ENCODE assay signal across 14 cellular contexts in the genomic region with DNA sequence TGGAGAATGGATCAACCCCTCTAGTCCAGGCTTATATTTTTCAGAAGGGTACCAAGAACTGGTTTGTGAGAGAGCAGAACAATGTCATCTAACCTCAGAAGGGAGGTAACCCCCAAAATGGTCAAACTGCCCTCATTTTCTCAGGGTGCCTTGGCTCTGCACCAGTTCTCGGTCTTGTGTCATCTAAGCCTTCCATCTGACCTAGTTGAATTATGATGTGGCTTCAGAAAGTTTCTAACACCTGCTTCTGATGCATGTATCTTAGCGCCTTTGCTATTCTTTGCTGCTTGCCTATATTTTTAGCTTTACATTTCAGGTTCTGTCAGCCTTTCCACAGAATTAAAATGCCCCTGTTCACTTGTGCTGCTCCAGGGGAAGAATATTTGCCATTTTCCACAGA.
A peak's percentile ranks its signal among the peaks of the same experiment; 100 is the strongest.
DNase-seq lines count a peak whose midpoint lies in the region; ATAC-seq and TF ChIP-seq lines count a peak whose summit lies in the region.
"Had no signal": no experiment of that assay in that cellular context is flagged by ENCODE, and none has a peak within 500 bp of the region (broad histone marks: within the 10 kb centered on the region; RNA-seq: fewer than 3 reads in every experiment).

No MANE protein-coding gene starts in this region.

- peak; percentile 55 for DNase-seq in GM13977 (ENCODE audit: low spot score)
- DNase-seq in mesenteric fat pad (ENCODE audit: low spot score), result no peak
- DNase-seq in NOMO-1 (lab: John Stamatoyannopoulos, UW; ENCODE audit: unreplicated experiment in 2 of 2), result no peak
- no peak for DNase-seq in NCI-H146 treated with DMSO at 0.1 percent for 48 hours (lab: John Stamatoyannopoulos, UW; ENCODE audit: unreplicated experiment)
- DNase-seq: activated CD4-positive, alpha-beta T cell treated with anti-CD3 and anti-CD28 coated beads, Interleukin-2, amount 50 U/mL, for 1 hour; activated gamma-delta T cell; IMR-90; NCI-H1436; NCI-H526 treated with DMSO at 0.1 percent for 48 hours had no signal

- ATAC-seq in GM19438 (IDR thresholded peaks at IDR 0.05; ENCODE audit: low read depth, unreplicated experiment) (peak; percentile 80), HG02642 (IDR thresholded peaks at IDR 0.05; ENCODE audit: poor library complexity, unreplicated experiment) (peak; percentile 76), HG03432 (IDR thresholded peaks at IDR 0.05; ENCODE audit: unreplicated experiment) (peak; percentile 91), esophagus mucosa (no peak)
- ATAC-seq: HCT116 had no signal

- no peak for TF ChIP-seq CTCF in GM13977 (IDR thresholded peaks at IDR 0.05; ENCODE audit: extremely low read depth, insufficient read depth, missing control alignments)

- in situ Hi-C loops in GM13977 (cut with MboI; ENCODE audit: low pct_unique_long_range_greater_than_20kb, low sequenced_read_pairs, unreplicated experiment), result no loop called here
